In genomic region chr9:121240394-121241145, GRCh38 we compare ENCODE assay signal across 21 cellular contexts. TPM values are rescaled to one million over a fixed set of nuclear protein-coding genes. Genes with fewer than 3 reads are reported as not detected.
DNase-seq lines count a peak whose midpoint lies in the region; ATAC-seq and TF ChIP-seq lines count a peak whose summit lies in the region.
"Had no signal": no experiment of that assay in that cellular context is flagged by ENCODE, and none has a peak within 500 bp of the region (broad histone marks: within the 10 kb centered on the region; RNA-seq: fewer than 3 reads in every experiment).

No MANE protein-coding gene starts in this region.

- no peaks in the 10 kb centered on the region for H4K20me1 ChIP-seq in GM23338 (replicated peaks; ENCODE audit: insufficient read depth)

- peak overlapping the region; percentile 40 for H3K27ac ChIP-seq in AG04450 (ENCODE audit: low read depth, low read length)
- H3K27ac ChIP-seq in GM23338 (ENCODE audit: low read depth), result no peak overlapping the region
- peak overlapping the region; percentile 34; the same call in 1 of the 2 replicates for H3K27ac ChIP-seq in VCaP
- H3K27ac ChIP-seq in mesenchymal stem cell (ENCODE audit: low read length, poor library complexity, severe bottlenecking), result no peak overlapping the region
- H3K27ac ChIP-seq: KMS-11, SJSA1, testis had no signal

- CTCF ChIA-PET in AG04450 (lab: Charles Lee), result interaction anchor here (1.0 to 2.0 kb wide), 3 partner anchors 17 to 79 kb away, joined by 3 to 8 read pairs (median 4); no protein-coding TSS in a partner anchor

- no peak overlapping the region for H3K23ac ChIP-seq in mesenchymal stem cell (ENCODE audit: low read length in 2 of 2)

- peak overlapping the region; percentile 58 for H3K9ac ChIP-seq in mesenchymal stem cell (ENCODE audit: low read length)
- H3K9ac ChIP-seq: KMS-11 had no signal

- H3K9me2 ChIP-seq in GM23338 (ENCODE audit: insufficient read depth), result peaks cover 16% of the 10 kb centered on the region; the same call in 1 of the 2 replicates

- DNase-seq in AG04450 (ENCODE audit: low read depth, low spot score), result no peak
- no peak for DNase-seq in GM23338 (ENCODE audit: low spot score)
- DNase-seq in mesenchymal stem cell, result no peak
- DNase-seq in stimulated activated CD4-positive, alpha-beta T cell treated with anti-CD3 and anti-CD28 coated beads, Interleukin-2, amount 100 ng/mL, for 48 hours, result no peak
- no peak for DNase-seq in chondrocyte (ENCODE audit: low spot score)
- DNase-seq: activated CD4-positive, alpha-beta T cell treated with anti-CD3 and anti-CD28 coated beads, Interleukin-2, amount 50 U/mL, for 48 hours; activated naive CD4-positive, alpha-beta T cell treated with anti-CD3 and anti-CD28 coated beads, Interleukin-2, amount 10 ng/mL, durations not matched to agents 7 days and 5 days; activated T-cell treated with anti-CD3 and anti-CD28 coated beads, Interleukin-2, amount 50 U/mL, for 1 hour; CD4-positive, alpha-beta T cell; DMS79; NCI-H1105; NCI-H82; PC-3; T-helper 2 cell; testis had no signal

- 88% methylated on average over 6 of the region's 6 CpGs for WGBS in mesenchymal stem cell

- ATAC-seq in GM23338 (no peak), GM19463 (IDR thresholded peaks at IDR 0.05; ENCODE audit: unreplicated experiment) (no peak), HG02588 (IDR thresholded peaks at IDR 0.05; ENCODE audit: unreplicated experiment) (no peak)
- ATAC-seq: natural killer cell treated with Interleukin-12 subunit alpha and Interleukin-12 subunit beta and Interleukin-15 and Interleukin-18, amount 100 ng/mL, for 72 hours; PC-3 had no signal

- H2BK12ac ChIP-seq in mesenchymal stem cell (ENCODE audit: low read length in 2 of 2), result no peak overlapping the region

- H3K4me3 ChIP-seq in AG04450 (ENCODE audit: low read depth, low read length) (no peak overlapping the region), GM23338 (no peak overlapping the region), mesenchymal stem cell (ENCODE audit: insufficient read depth in 1 of 2, low read depth in 1 of 2, low read length in 2 of 2) (no peak overlapping the region)
- H3K4me3 ChIP-seq: SJSA1, testis had no signal

- peaks cover 9% of the 10 kb centered on the region for H3K4me1 Mint-ChIP-seq in GM23338
- H3K4me1 Mint-ChIP-seq in chondrocyte (ENCODE audit: low read depth), result peaks cover 7% of the 10 kb centered on the region
- H3K4me1 Mint-ChIP-seq: activated naive CD4-positive, alpha-beta T cell treated with anti-CD3 and anti-CD28 coated beads, Interleukin-2, amount 10 ng/mL, durations not matched to agents 7 days and 5 days had no signal

- no peaks in the 10 kb centered on the region for H3K79me1 ChIP-seq in mesenchymal stem cell (replicated peaks; ENCODE audit: low read length, poor library complexity, severe bottlenecking)

- no peaks in the 10 kb centered on the region for H3F3A ChIP-seq in GM23338 (replicated peaks; ENCODE audit: low read depth)

- no peak overlapping the region for H3K18ac ChIP-seq in mesenchymal stem cell (ENCODE audit: low read depth in 1 of 2, low read length in 2 of 2)

- H3K27me3 Mint-ChIP-seq in GM23338 (ENCODE audit: insufficient read depth, low read depth, poor library complexity) (peaks cover 5% of the 10 kb centered on the region), chondrocyte (ENCODE audit: low read depth) (no peaks in the 10 kb centered on the region)
- H3K27me3 Mint-ChIP-seq: activated naive CD4-positive, alpha-beta T cell treated with anti-CD3 and anti-CD28 coated beads, Interleukin-2, amount 10 ng/mL, durations not matched to agents 7 days and 5 days; CD4-positive, alpha-beta T cell; natural killer cell treated with Interleukin-12 subunit alpha and Interleukin-12 subunit beta and Interleukin-15 and Interleukin-18, amount 100 ng/mL, for 72 hours had no signal

- H3K9me3 Mint-ChIP-seq in GM23338 (peaks cover 14% of the 10 kb centered on the region), chondrocyte (ENCODE audit: low read depth) (peaks cover 12% of the 10 kb centered on the region)
- H3K9me3 Mint-ChIP-seq: activated naive CD4-positive, alpha-beta T cell treated with anti-CD3 and anti-CD28 coated beads, Interleukin-2, amount 10 ng/mL, durations not matched to agents 7 days and 5 days; CD4-positive, alpha-beta T cell; natural killer cell treated with Interleukin-12 subunit alpha and Interleukin-12 subunit beta and Interleukin-15 and Interleukin-18, amount 100 ng/mL, for 72 hours had no signal

- H3K36me3 ChIP-seq in GM23338 (ENCODE audit: insufficient read depth), result no peaks in the 10 kb centered on the region
- no peaks in the 10 kb centered on the region for H3K36me3 ChIP-seq in mesenchymal stem cell (ENCODE audit: control insufficient read depth in 1 of 2, insufficient read depth in 2 of 2, low read depth in 1 of 2, low read length in 2 of 2)
- H3K36me3 ChIP-seq: SJSA1 had no signal

- H3K9me3 ChIP-seq in AG04450 (ENCODE audit: control insufficient read depth, insufficient read depth, low read length), result 0 out of 2 replicates have a peak, but pooled peaks cover 5% of the 10 kb centered on the region
- peaks cover 9% of the 10 kb centered on the region for H3K9me3 ChIP-seq in mesenchymal stem cell (ENCODE audit: control insufficient read depth, low read length)
- H3K9me3 ChIP-seq: SJSA1, testis had no signal

- H3K79me2 ChIP-seq in GM23338 (replicated peaks; ENCODE audit: insufficient read depth), result no peaks in the 10 kb centered on the region

- TF ChIP-seq CTCF in AG04450 (IDR thresholded peaks at IDR 0.05; ENCODE audit: low read depth, low read length), result no peak
- TF ChIP-seq CTCF in GM23338 (conservative IDR thresholded peaks at IDR 0.05; ENCODE audit: low read depth in 2 of 2), result no peak
- no peak for TF ChIP-seq CTCF in VCaP (conservative IDR thresholded peaks at IDR 0.05)
- no peak for TF ChIP-seq CTCF in chondrocyte (IDR thresholded peaks at IDR 0.05)

- H3K4me1 ChIP-seq in GM23338 (ENCODE audit: insufficient read depth), result no peaks in the 10 kb centered on the region
- H3K4me1 ChIP-seq in mesenchymal stem cell (ENCODE audit: control insufficient read depth, insufficient read depth, low read depth, low read length), result no peaks in the 10 kb centered on the region
- H3K4me1 ChIP-seq: testis had no signal

- H3K4me3 Mint-ChIP-seq in GM23338, result no peak overlapping the region
- no peak overlapping the region for H3K4me3 Mint-ChIP-seq in chondrocyte (ENCODE audit: unreplicated experiment)
- H3K4me3 Mint-ChIP-seq: activated naive CD4-positive, alpha-beta T cell treated with anti-CD3 and anti-CD28 coated beads, Interleukin-2, amount 10 ng/mL, durations not matched to agents 7 days and 5 days; CD4-positive, alpha-beta T cell; natural killer cell treated with Interleukin-12 subunit alpha and Interleukin-12 subunit beta and Interleukin-15 and Interleukin-18, amount 100 ng/mL, for 72 hours had no signal

- H3K4ac ChIP-seq in mesenchymal stem cell (ENCODE audit: low read depth in 1 of 2, low read length in 2 of 2), result no peak overlapping the region

- H2BK5ac ChIP-seq in mesenchymal stem cell (ENCODE audit: low read depth, low read length, poor library complexity, severe bottlenecking), result no peak overlapping the region

- no peak overlapping the region for H2AK5ac ChIP-seq in mesenchymal stem cell (ENCODE audit: low read length, severe bottlenecking)

- H3K4me2 ChIP-seq in GM23338 (no peak overlapping the region), mesenchymal stem cell (ENCODE audit: low read length, poor library complexity, severe bottlenecking) (no peak overlapping the region)
- H3K4me2 ChIP-seq: KMS-11 had no signal

- H2AFZ ChIP-seq in GM23338 (peak overlapping the region; percentile 78), mesenchymal stem cell (ENCODE audit: low read depth, low read length) (no peak overlapping the region)

- H3K27me3 ChIP-seq in AG04450 (ENCODE audit: control insufficient read depth, insufficient read depth, low read length) (no peaks in the 10 kb centered on the region), GM23338 (ENCODE audit: insufficient read depth) (no peaks in the 10 kb centered on the region), mesenchymal stem cell (ENCODE audit: control insufficient read depth in 1 of 2, insufficient read depth in 1 of 2, low read length in 2 of 2) (no peaks in the 10 kb centered on the region)
- H3K27me3 ChIP-seq: SJSA1, testis had no signal

- no peak overlapping the region for H2BK120ac ChIP-seq in mesenchymal stem cell (ENCODE audit: low read depth, low read length)

- H3K14ac ChIP-seq in mesenchymal stem cell (ENCODE audit: low read length in 2 of 2), result no peak overlapping the region

- no peak overlapping the region for H4K91ac ChIP-seq in mesenchymal stem cell (ENCODE audit: low read length)

- POLR2A ChIA-PET in AG04450 (lab: Yijun Ruan, JAX), result interaction anchor here (1.2 kb wide), 1 partner anchor 38 kb away, joined by 3 read pairs; no protein-coding TSS in a partner anchor

- H3K27ac Mint-ChIP-seq in GM23338 (no peak overlapping the region), chondrocyte (ENCODE audit: unreplicated experiment) (no peak overlapping the region)
- H3K27ac Mint-ChIP-seq: activated naive CD4-positive, alpha-beta T cell treated with anti-CD3 and anti-CD28 coated beads, Interleukin-2, amount 10 ng/mL, durations not matched to agents 7 days and 5 days; CD4-positive, alpha-beta T cell; natural killer cell treated with Interleukin-12 subunit alpha and Interleukin-12 subunit beta and Interleukin-15 and Interleukin-18, amount 100 ng/mL, for 72 hours had no signal

- H2BK15ac ChIP-seq in mesenchymal stem cell (ENCODE audit: low read depth, poor library complexity, severe bottlenecking), result no peak overlapping the region

- H3K36me3 Mint-ChIP-seq in GM23338 (ENCODE audit: low read depth) (no peaks in the 10 kb centered on the region; the same call in 1 of the 3 replicates), chondrocyte (ENCODE audit: low read depth) (no peaks in the 10 kb centered on the region)
- H3K36me3 Mint-ChIP-seq: activated naive CD4-positive, alpha-beta T cell treated with anti-CD3 and anti-CD28 coated beads, Interleukin-2, amount 10 ng/mL, durations not matched to agents 7 days and 5 days had no signal

- no peak overlapping the region for H4K8ac ChIP-seq in mesenchymal stem cell (ENCODE audit: low read length)

RNA-seq across cellular contexts. Expression of gene GSN, which starts 27.4 kb away (rescaled TPM):
- polyA plus RNA-seq in AG04450 (2011; rRNA removed), result 421 and 565 TPM in 2 replicates
- 513 and 805 TPM in 2 replicates for polyA minus RNA-seq in AG04450 (2011; rRNA and poly(A)+ RNA removed)
- total RNA-seq in GM23338 (2014; rRNA removed; shearing (Covaris generic)), result 85.7 and 101 TPM in 2 replicates
- 30.2 and 38.3 TPM in 2 replicates for polyA plus RNA-seq in GM23338 (2016; fragmentation: Nextera tagmentation; extraction: Ambion mirVana)
- polyA plus RNA-seq in mesenchymal stem cell (2013, experiment 1 of 2), result 196 TPM
- polyA plus RNA-seq in mesenchymal stem cell (2013, experiment 2 of 2), result 192 TPM
- total RNA-seq in chondrocyte, result 260 to 291 TPM (median 290 TPM) in 3 replicates

RNA-seq across cellular contexts. Expression of gene RAB14, which starts 38.9 kb away (rescaled TPM):
- polyA plus RNA-seq in AG04450 (2011; rRNA removed) (36.1 and 40.3 TPM in 2 replicates), GM23338 (2016; fragmentation: Nextera tagmentation; extraction: Ambion mirVana) (21.1 and 22.8 TPM in 2 replicates)
- 13.5 and 21.9 TPM in 2 replicates for polyA minus RNA-seq in AG04450 (2011; rRNA and poly(A)+ RNA removed)
- total RNA-seq in GM23338 (2014; rRNA removed; shearing (Covaris generic)), result 29.7 and 31.0 TPM in 2 replicates
- 40.1 TPM for polyA plus RNA-seq in mesenchymal stem cell (2013, experiment 1 of 2)
- 41.9 TPM for polyA plus RNA-seq in mesenchymal stem cell (2013, experiment 2 of 2)
- 58.6 to 68.0 TPM (median 64.3 TPM) in 3 replicates for total RNA-seq in chondrocyte

Comparison
In these comparisons a context has a peak if more than half of its experiments do, and no peak if none do; other contexts are left out.
1. H3K27ac ChIP-seq: peak in AG04450 (single experiment) and VCaP (single experiment); none in GM23338 (single experiment) and mesenchymal stem cell (single experiment).